Comparison of ENCODE assay signal across 1 cellular context in genomic region chr6:34791842-34792604, GRCh38.
TF ChIP-seq lines count a peak whose summit lies in the region.

Gene BLTP3A (plus strand): TSS chr6:34792083. CDS start chr6:34792251, 168 bp downstream.

TF ChIP-seq in SK-N-SH, 30 proteins besides CTCF, POLR2A, EP300 and RAD21 (continued from another document):
- TF ChIP-seq USF2 (IDR thresholded peaks at IDR 0.05; ENCODE audit: borderline replicate concordance, low read depth, low read length), result no peak
- TF ChIP-seq NFIC (IDR thresholded peaks at IDR 0.05; ENCODE audit: borderline replicate concordance), result peak; percentile 24
- TF ChIP-seq GATA2 (CRISPR knock-in tag; IDR thresholded peaks at IDR 0.05), result no peak
- TF ChIP-seq YY1 (IDR thresholded peaks at IDR 0.05; ENCODE audit: low read depth), result peak; percentile 28; the same call in 1 of the 2 replicates
